In genomic region chr2:9752441-9753275, GRCh38 we compare ENCODE assay signal across 8 cellular contexts.
A peak's percentile ranks its signal among the peaks of the same experiment; 100 is the strongest.
DNase-seq lines count a peak whose midpoint lies in the region; ATAC-seq and TF ChIP-seq lines count a peak whose summit lies in the region.

No MANE protein-coding gene starts in this region.

- 57% methylated on average over 15 of the region's 21 CpGs for WGBS in SK-N-SH (ENCODE audit: low lambda C conversion rate)

- H3K36me3 ChIP-seq in SK-N-SH (replicated peaks in 1 of 2; ENCODE audit: control insufficient read depth in 1 of 2, insufficient read depth in 2 of 2, low read length in 1 of 2), result no peaks in the 10 kb centered on the region

- H2AFZ ChIP-seq in SK-N-SH (ENCODE audit: low read depth), result peak overlapping the region; percentile 75; the same call in 1 of the 2 replicates

- POLR2A ChIA-PET in SK-N-SH (lab: Yijun Ruan, JAX), result no interaction called here

- CTCF ChIA-PET in SK-N-SH (lab: Yijun Ruan, JAX), result interaction anchor here (0.6 kb wide), 2 partner anchors 17 to 18 kb away, joined by 3 to 4 read pairs; no protein-coding TSS in a partner anchor

- H3K36me3 Mint-ChIP-seq in activated naive CD4-positive, alpha-beta T cell treated with anti-CD3 and anti-CD28 coated beads, Interleukin-2, amount 50 U/mL, for 72 hours, result no peaks in the 10 kb centered on the region

- no peaks in the 10 kb centered on the region for H4K20me1 ChIP-seq in SK-N-SH (ENCODE audit: insufficient read depth)

- TF ChIP-seq EP300 in SK-N-SH (IDR thresholded peaks at IDR 0.05; ENCODE audit: borderline replicate concordance in 1 of 2, low read depth in 1 of 2, low read length in 1 of 2), result no peak

- H3K9me3 Mint-ChIP-seq in activated naive CD4-positive, alpha-beta T cell treated with anti-CD3 and anti-CD28 coated beads, Interleukin-2, amount 50 U/mL, for 72 hours, result no peaks in the 10 kb centered on the region

- H3K27me3 ChIP-seq in SK-N-SH (ENCODE audit: insufficient read depth), result no peaks in the 10 kb centered on the region

- no peaks in the 10 kb centered on the region for H3K79me2 ChIP-seq in SK-N-SH (ENCODE audit: insufficient read depth)

- no peaks in the 10 kb centered on the region for H3K9me3 ChIP-seq in SK-N-SH

- peak overlapping the region; percentile 48 to 75 for H3K27ac Mint-ChIP-seq in activated naive CD4-positive, alpha-beta T cell treated with anti-CD3 and anti-CD28 coated beads, Interleukin-2, amount 50 U/mL, for 72 hours

- H3K4me3 ChIP-seq in SK-N-SH (ENCODE audit: low read depth in 2 of 2, low read length in 1 of 2) (no peak overlapping the region), skin epidermis (peak overlapping the region in 1 of 7 experiments; percentile 11)

- no peak for TF ChIP-seq RAD21 in SK-N-SH (IDR thresholded peaks at IDR 0.05; ENCODE audit: low read length)

- peak overlapping the region; percentile 36; the same call in 1 of the 2 replicates for H3K4me2 ChIP-seq in SK-N-SH

- TF ChIP-seq CTCF in SK-N-SH (IDR thresholded peaks at IDR 0.05), result no peak

- no peaks in the 10 kb centered on the region for H3K9me2 ChIP-seq in SK-N-SH

- H3K27ac ChIP-seq in SK-N-SH (ENCODE audit: low read depth in 2 of 2, low read length in 1 of 2) (peak overlapping the region in 1 of 2 experiments; percentile 33; a peak in 1 of 4 replicates), skin epidermis (peak overlapping the region in 20 of 21 experiments; percentile 4 to 92 (median 84))

- H3K9ac ChIP-seq in SK-N-SH, result no peak overlapping the region

- H3K4me1 ChIP-seq in SK-N-SH (ENCODE audit: control insufficient read depth in 1 of 2, insufficient read depth in 2 of 2, low read depth in 1 of 2, low read length in 1 of 2), result peaks cover 15 to 17% of the 10 kb centered on the region in 2 experiments; a peak in 3 of 4 replicates

- DNase-seq in SK-N-SH, result no peak
- DNase-seq in activated naive CD4-positive, alpha-beta T cell treated with anti-CD3 and anti-CD28 coated beads, Interleukin-2, amount 50 U/mL, for 72 hours (ENCODE audit: low spot score in 2 of 2), result peak; percentile 78 to 84
- no peak for DNase-seq in NCI-H524 (lab: John Stamatoyannopoulos, UW)
- DNase-seq in SK-N-DZ (ENCODE audit: low spot score), result no peak
- no peak for DNase-seq in NCI-H1417 (lab: John Stamatoyannopoulos, UW)
- no peak for DNase-seq in DMS 273 (lab: John Stamatoyannopoulos, UW; ENCODE audit: unreplicated experiment)

- ATAC-seq in GM21619 (IDR thresholded peaks at IDR 0.05; ENCODE audit: unreplicated experiment), result peak; percentile 39
- peak; percentile 87 for ATAC-seq in activated naive CD4-positive, alpha-beta T cell treated with anti-CD3 and anti-CD28 coated beads, Interleukin-2, amount 50 U/mL, for 72 hours

- no peaks in the 10 kb centered on the region for H3F3A ChIP-seq in SK-N-SH (replicated peaks; ENCODE audit: insufficient read depth)

TF ChIP-seq in SK-N-SH, 30 proteins besides CTCF, POLR2A, EP300 and RAD21:
- TF ChIP-seq REST (IDR thresholded peaks at IDR 0.05; ENCODE audit: low read depth, low read length) (no peak), TCF12 (IDR thresholded peaks at IDR 0.05) (0 out of 2 replicates have a peak, but pooled peaks have one; percentile 4), PBX3 (IDR thresholded peaks at IDR 0.05) (no peak), NFIC (IDR thresholded peaks at IDR 0.05; ENCODE audit: borderline replicate concordance) (no peak), SMC3 (IDR thresholded peaks at IDR 0.05; ENCODE audit: low read depth, low read length) (no peak), FOSL2 (IDR thresholded peaks at IDR 0.05; ENCODE audit: borderline replicate concordance, low read depth) (peak; percentile 23; the same call in 1 of the 2 replicates), RXRA (IDR thresholded peaks at IDR 0.05; ENCODE audit: borderline replicate concordance, low read depth) (0 out of 2 replicates have a peak, but pooled peaks have one; percentile 6), MXI1 (IDR thresholded peaks at IDR 0.05; ENCODE audit: low read depth, low read length) (no peak), RCOR1 (IDR thresholded peaks at IDR 0.05; ENCODE audit: low read length) (no peak), ELF1 (IDR thresholded peaks at IDR 0.05) (no peak), MEF2A (IDR thresholded peaks at IDR 0.05; ENCODE audit: borderline replicate concordance, low read depth) (no peak), RFX5 (IDR thresholded peaks at IDR 0.05; ENCODE audit: low read length) (no peak), JUND (IDR thresholded peaks at IDR 0.05) (no peak), MAX (IDR thresholded peaks at IDR 0.05; ENCODE audit: low read depth) (no peak), GATA2 (CRISPR knock-in tag; IDR thresholded peaks at IDR 0.05) (no peak), EZH2phosphoT487 (IDR thresholded peaks at IDR 0.05; ENCODE audit: borderline replicate concordance, low read depth) (no peak), FOXJ3 (CRISPR knock-in tag; IDR thresholded peaks at IDR 0.05) (no peak), GABPA (IDR thresholded peaks at IDR 0.05; ENCODE audit: low read depth) (no peak), ZBTB33 (IDR thresholded peaks at IDR 0.05; ENCODE audit: borderline replicate concordance, low read depth) (no peak), USF1 (IDR thresholded peaks at IDR 0.05; ENCODE audit: borderline replicate concordance, low read depth) (no peak), TEAD4 (IDR thresholded peaks at IDR 0.05; ENCODE audit: borderline replicate concordance, insufficient read depth) (no peak), TAF1 (IDR thresholded peaks at IDR 0.05; ENCODE audit: borderline replicate concordance, low read depth, low read length) (no peak)

Comparison
In these comparisons a context has a peak if more than half of its experiments do, and no peak if none do; other contexts are left out.
1. DNase-seq: peak in activated naive CD4-positive, alpha-beta T cell treated with anti-CD3 and anti-CD28 coated beads, Interleukin-2, amount 50 U/mL, for 72 hours (2 of 2); none in SK-N-SH (single experiment), NCI-H524 (0 of 2), SK-N-DZ (single experiment), NCI-H1417 (0 of 3) and DMS 273 (single experiment).